Comparison of ENCODE assay signal across 12 cellular contexts in the genomic region with DNA sequence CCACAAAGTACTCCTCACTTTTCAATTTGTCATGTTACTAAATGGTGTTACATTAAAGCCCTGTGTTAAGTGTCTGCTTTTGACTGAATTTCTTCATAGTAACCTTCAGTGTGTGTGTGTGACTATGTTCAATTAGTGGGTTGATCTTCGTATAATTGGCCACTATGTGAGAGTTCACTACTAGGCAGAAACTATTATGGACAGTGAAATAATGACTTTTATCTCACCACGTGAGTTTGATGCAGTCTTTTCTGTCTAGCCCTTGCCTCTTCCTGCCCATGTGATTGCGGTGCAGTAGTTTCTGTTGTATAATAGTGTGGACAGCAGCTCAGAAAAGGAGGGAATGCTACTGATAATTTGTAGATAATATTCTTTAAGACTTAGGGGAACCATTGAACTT. TPM values are rescaled to one million over a fixed set of nuclear protein-coding genes. Genes with fewer than 3 reads are reported as not detected.
DNase-seq lines count a peak whose midpoint lies in the region; ATAC-seq and TF ChIP-seq lines count a peak whose summit lies in the region.
"Had no signal": no experiment of that assay in that cellular context is flagged by ENCODE, and none has a peak within 500 bp of the region (broad histone marks: within the 10 kb centered on the region; RNA-seq: fewer than 3 reads in every experiment).

No MANE protein-coding gene starts in this region.

- TF ChIP-seq CTCF in neural crest cell (conservative IDR thresholded peaks at IDR 0.05): no peak

- ATAC-seq in activated T-helper 17 cell treated with anti-CD3 and anti-CD28 coated beads, Interleukin-2, amount 50 U/mL, for 72 hours (replicated peaks): no peak
- ATAC-seq: upper lobe of right lung had no signal

- H3K36me3 Mint-ChIP-seq in activated CD4-positive, alpha-beta T cell treated with anti-CD3 and anti-CD28 coated beads, Interleukin-2, amount 10 ng/mL, durations not matched to agents 24 days and 14 days (ENCODE audit: low read depth): peaks cover 63% of the 10 kb centered on the region
- H3K36me3 Mint-ChIP-seq in IgD-negative memory B cell (peaks cover 2% of the 10 kb centered on the region), neural crest cell (ENCODE audit: low read depth) (peaks cover 7% of the 10 kb centered on the region)
- peaks cover 94% of the 10 kb centered on the region for H3K36me3 Mint-ChIP-seq in activated T-helper 17 cell treated with anti-CD3 and anti-CD28 coated beads, Interleukin-2, amount 50 U/mL, for 72 hours (ENCODE audit: low read depth)

- H3K4me1 Mint-ChIP-seq in activated CD4-positive, alpha-beta T cell treated with anti-CD3 and anti-CD28 coated beads, Interleukin-2, amount 10 ng/mL, durations not matched to agents 24 days and 14 days: peaks cover 28% of the 10 kb centered on the region
- peaks cover 16 to 32% (median 31%) of the 10 kb centered on the region in 3 donors for H3K4me1 Mint-ChIP-seq in IgD-negative memory B cell
- H3K4me1 Mint-ChIP-seq in activated T-helper 17 cell treated with anti-CD3 and anti-CD28 coated beads, Interleukin-2, amount 50 U/mL, for 72 hours: peaks cover 14% of the 10 kb centered on the region
- peaks cover 19% of the 10 kb centered on the region for H3K4me1 Mint-ChIP-seq in neural crest cell

- intact Hi-C loops in activated CD4-positive, alpha-beta T cell treated with anti-CD3 and anti-CD28 coated beads, Interleukin-2, amount 10 ng/mL, durations not matched to agents 24 days and 14 days (cut with micrococcal nuclease): no loop called here

- H3K4me3 Mint-ChIP-seq in activated CD4-positive, alpha-beta T cell treated with anti-CD3 and anti-CD28 coated beads, Interleukin-2, amount 10 ng/mL, durations not matched to agents 24 days and 14 days: no peak overlapping the region
- peak overlapping the region in 2 of 4 donors; percentile 21 to 53 for H3K4me3 Mint-ChIP-seq in IgD-negative memory B cell
- H3K4me3 Mint-ChIP-seq in activated T-helper 17 cell treated with anti-CD3 and anti-CD28 coated beads, Interleukin-2, amount 50 U/mL, for 72 hours: peak overlapping the region; percentile 96
- peak overlapping the region; percentile 64 for H3K4me3 Mint-ChIP-seq in neural crest cell

- H3K9me3 Mint-ChIP-seq in activated CD4-positive, alpha-beta T cell treated with anti-CD3 and anti-CD28 coated beads, Interleukin-2, amount 10 ng/mL, durations not matched to agents 24 days and 14 days: no peaks in the 10 kb centered on the region
- H3K9me3 Mint-ChIP-seq in IgD-negative memory B cell (no peaks in the 10 kb centered on the region), neural crest cell (no peaks in the 10 kb centered on the region)
- H3K9me3 Mint-ChIP-seq in activated T-helper 17 cell treated with anti-CD3 and anti-CD28 coated beads, Interleukin-2, amount 50 U/mL, for 72 hours: no peaks in the 10 kb centered on the region

- no peaks in the 10 kb centered on the region for H3K27me3 Mint-ChIP-seq in activated CD4-positive, alpha-beta T cell treated with anti-CD3 and anti-CD28 coated beads, Interleukin-2, amount 10 ng/mL, durations not matched to agents 24 days and 14 days
- H3K27me3 Mint-ChIP-seq in IgD-negative memory B cell (no peaks in the 10 kb centered on the region), neural crest cell (ENCODE audit: low read depth) (peaks cover 3% of the 10 kb centered on the region)
- H3K27me3 Mint-ChIP-seq in activated T-helper 17 cell treated with anti-CD3 and anti-CD28 coated beads, Interleukin-2, amount 50 U/mL, for 72 hours: no peaks in the 10 kb centered on the region

- no peak for DNase-seq in activated CD4-positive, alpha-beta T cell treated with anti-CD3 and anti-CD28 coated beads, Interleukin-2, amount 10 ng/mL, durations not matched to agents 24 days and 14 days
- DNase-seq in activated CD4-positive, alpha-beta T cell treated with anti-CD3 and anti-CD28 coated beads for 1 hour: no peak
- no peak for DNase-seq in neural crest cell (ENCODE audit: low read depth, low spot score)
- no peak for DNase-seq in LoVo (ENCODE audit: low spot score)
- DNase-seq in NCI-H748 (lab: John Stamatoyannopoulos, UW; ENCODE audit: unreplicated experiment): no peak
- DNase-seq in KG1 (lab: John Stamatoyannopoulos, UW): no peak
- DNase-seq: NCI-H1092 treated with DMSO at 0.1 percent for 48 hours, NCI-H510A treated with DMSO at 0.1 percent for 48 hours, upper lobe of right lung had no signal

- peak overlapping the region; percentile 62 for H3K27ac Mint-ChIP-seq in activated CD4-positive, alpha-beta T cell treated with anti-CD3 and anti-CD28 coated beads, Interleukin-2, amount 10 ng/mL, durations not matched to agents 24 days and 14 days
- H3K27ac Mint-ChIP-seq in IgD-negative memory B cell (peak overlapping the region in 2 of 3 donors; percentile 39 to 56), neural crest cell (ENCODE audit: unreplicated experiment) (no peak overlapping the region)
- H3K27ac Mint-ChIP-seq in activated T-helper 17 cell treated with anti-CD3 and anti-CD28 coated beads, Interleukin-2, amount 50 U/mL, for 72 hours: peak overlapping the region; percentile 14

RNA-seq across cellular contexts. Expression of a gene that starts 1.8 kb away (rescaled TPM):
- 34.6 and 37.3 TPM in 2 replicates for total RNA-seq in activated CD4-positive, alpha-beta T cell treated with anti-CD3 and anti-CD28 coated beads, Interleukin-2, amount 10 ng/mL, durations not matched to agents 24 days and 14 days
- polyA plus RNA-seq in IgD-negative memory B cell: 4.7 TPM
- 10 to 100 TPM; 26.7 to 42.4 TPM for total RNA-seq in activated T-helper 17 cell treated with anti-CD3 and anti-CD28 coated beads, Interleukin-2, amount 50 U/mL, for 72 hours
- 57.6 and 59.1 TPM in 2 replicates for total RNA-seq in neural crest cell

RNA-seq across cellular contexts. Expression of a gene that starts 32.1 kb away (rescaled TPM):
- total RNA-seq in activated CD4-positive, alpha-beta T cell treated with anti-CD3 and anti-CD28 coated beads, Interleukin-2, amount 10 ng/mL, durations not matched to agents 24 days and 14 days: 514 and 546 TPM in 2 replicates
- 147 TPM for polyA plus RNA-seq in IgD-negative memory B cell
- 100 to 1,000 TPM; 605 to 614 TPM for total RNA-seq in activated T-helper 17 cell treated with anti-CD3 and anti-CD28 coated beads, Interleukin-2, amount 50 U/mL, for 72 hours
- 652 and 682 TPM in 2 replicates for total RNA-seq in neural crest cell

RNA-seq across cellular contexts. Expression of a gene that starts 50.0 kb away (rescaled TPM):
- 0.45 and 0.63 TPM in 2 replicates for total RNA-seq in activated CD4-positive, alpha-beta T cell treated with anti-CD3 and anti-CD28 coated beads, Interleukin-2, amount 10 ng/mL, durations not matched to agents 24 days and 14 days
- 0.64 TPM for polyA plus RNA-seq in IgD-negative memory B cell
- not detected for total RNA-seq in activated T-helper 17 cell treated with anti-CD3 and anti-CD28 coated beads, Interleukin-2, amount 50 U/mL, for 72 hours
- not detected in 2 replicates for total RNA-seq in neural crest cell
- total RNA-seq: SJSA1, upper lobe of right lung had no signal
